16 cellular contexts compared by ENCODE assay signal in genomic region chr2:27273123-27273522, GRCh38. TPM values are rescaled to one million over a fixed set of nuclear protein-coding genes. Genes with fewer than 3 reads are reported as not detected.
A peak's percentile ranks its signal among the peaks of the same experiment; 100 is the strongest.
DNase-seq lines count a peak whose midpoint lies in the region; ATAC-seq and TF ChIP-seq lines count a peak whose summit lies in the region.
"Had no signal": no experiment of that assay in that cellular context is flagged by ENCODE, and none has a peak within 500 bp of the region (broad histone marks: within the 10 kb centered on the region; RNA-seq: fewer than 3 reads in every experiment).

No MANE protein-coding gene starts in this region.

- no peaks in the 10 kb centered on the region for H3K36me3 ChIP-seq in left ventricle myocardium inferior
- H3K36me3 ChIP-seq: HAP-1 had no signal

- intact Hi-C loops in Right ventricle myocardium superior (cut with DNase I) = no loop called here
- intact Hi-C loops in cardiac septum (cut with DNase I) = loop anchor here (10.0 kb wide), 1 partner anchor 298 kb away; the partner anchor contains the start of gene MAPRE3
- intact Hi-C loops in left ventricle myocardium inferior (cut with micrococcal nuclease) = no loop called here
- intact Hi-C loops in posterior vena cava (cut with DNase I) = no loop called here

- no peaks in the 10 kb centered on the region for H3K36me3 Mint-ChIP-seq in activated naive CD8-positive, alpha-beta T cell treated with anti-CD3 and anti-CD28 coated beads, Interleukin-2, amount 50 U/mL, for 24 hours (ENCODE audit: low read depth)
- H3K36me3 Mint-ChIP-seq: CD4-positive, alpha-beta memory T cell had no signal

- H3K4me3 Mint-ChIP-seq in activated naive CD8-positive, alpha-beta T cell treated with anti-CD3 and anti-CD28 coated beads, Interleukin-2, amount 50 U/mL, for 24 hours = no peak overlapping the region
- H3K4me3 Mint-ChIP-seq: B cell; CD4-positive, alpha-beta memory T cell had no signal

- DNase-seq in Right ventricle myocardium superior = no peak
- DNase-seq in cardiac septum (ENCODE audit: low spot score) = no peak
- no peak for DNase-seq in left ventricle myocardium inferior
- peak; percentile 16 for DNase-seq in posterior vena cava (ENCODE audit: low spot score)
- no peak for DNase-seq in activated naive CD8-positive, alpha-beta T cell treated with anti-CD3 and anti-CD28 coated beads, Interleukin-2, amount 50 U/mL, for 24 hours
- DNase-seq in activated gamma-delta T cell (lab: John Stamatoyannopoulos, UW) = no peak
- DNase-seq: ACHN; C1 segment of cervical spinal cord; CD4-positive, alpha-beta memory T cell; DMS79 had no signal

- no peaks in the 10 kb centered on the region for H3K4me1 Mint-ChIP-seq in activated naive CD8-positive, alpha-beta T cell treated with anti-CD3 and anti-CD28 coated beads, Interleukin-2, amount 50 U/mL, for 24 hours
- H3K4me1 Mint-ChIP-seq: B cell; CD4-positive, alpha-beta memory T cell had no signal

- peaks cover 15% of the 10 kb centered on the region for H3K27me3 Mint-ChIP-seq in activated naive CD8-positive, alpha-beta T cell treated with anti-CD3 and anti-CD28 coated beads, Interleukin-2, amount 50 U/mL, for 24 hours

- H3K4me3 ChIP-seq in left ventricle myocardium inferior = no peak overlapping the region
- H3K4me3 ChIP-seq: HAP-1 had no signal

- H3K27ac Mint-ChIP-seq in activated naive CD8-positive, alpha-beta T cell treated with anti-CD3 and anti-CD28 coated beads, Interleukin-2, amount 50 U/mL, for 24 hours = no peak overlapping the region
- H3K27ac Mint-ChIP-seq: B cell; CD4-positive, alpha-beta memory T cell had no signal

- ATAC-seq in Right ventricle myocardium superior (ENCODE audit: poor library complexity) (peak; percentile 4), GM21576 (IDR thresholded peaks at IDR 0.05; ENCODE audit: unreplicated experiment) (no peak)
- ATAC-seq in activated naive CD8-positive, alpha-beta T cell treated with anti-CD3 and anti-CD28 coated beads, Interleukin-2, amount 50 U/mL, for 24 hours = no peak

- no peaks in the 10 kb centered on the region for H3K9me3 Mint-ChIP-seq in activated naive CD8-positive, alpha-beta T cell treated with anti-CD3 and anti-CD28 coated beads, Interleukin-2, amount 50 U/mL, for 24 hours

- no peak for TF ChIP-seq CTCF in left ventricle myocardium inferior (IDR thresholded peaks at IDR 0.05; ENCODE audit: borderline replicate concordance)

- peaks cover 46% of the 10 kb centered on the region for H3K4me1 ChIP-seq in left ventricle myocardium inferior
- H3K4me1 ChIP-seq: HAP-1 had no signal

- peak overlapping the region; percentile 86 for H3K27ac ChIP-seq in left ventricle myocardium inferior (replicated peaks)

- peaks cover 13% of the 10 kb centered on the region for H3K27me3 ChIP-seq in left ventricle myocardium inferior (ENCODE audit: low read depth)

- no peaks in the 10 kb centered on the region for H3K9me3 ChIP-seq in left ventricle myocardium inferior (replicated peaks)
- H3K9me3 ChIP-seq: HAP-1 had no signal

RNA-seq across cellular contexts. Expression of gene DNAJC5G, which starts 2.1 kb away (rescaled TPM):
- 2.3 TPM for total RNA-seq in Right ventricle myocardium superior
- total RNA-seq in cardiac septum = 1.6 TPM
- total RNA-seq in left ventricle myocardium inferior = 1.2 TPM
- total RNA-seq in posterior vena cava = 1 to 10 TPM in 1 of 2 donors, under 1 TPM in 1; 0.19 to 1.0 TPM
- total RNA-seq: A172; B cell; CD4-positive, alpha-beta memory T cell; G401; HepG2 had no signal

RNA-seq across cellular contexts. Expression of gene TRIM54, which starts 9.1 kb away (rescaled TPM):
- total RNA-seq in Right ventricle myocardium superior (301 TPM), cardiac septum (218 TPM), left ventricle myocardium inferior (285 TPM), posterior vena cava (under 1 TPM; 0.32 to 0.52 TPM)
- total RNA-seq: B cell, G401 had no signal

RNA-seq across cellular contexts. Expression of gene SLC30A3, which starts 10.3 kb away (rescaled TPM):
- total RNA-seq in Right ventricle myocardium superior (10.4 TPM), cardiac septum (10.2 TPM), left ventricle myocardium inferior (5.9 TPM), posterior vena cava (1 to 10 TPM in 1 of 2 donors, under 1 TPM in 1; 0.24 to 1.4 TPM)
- total RNA-seq: B cell; CD4-positive, alpha-beta memory T cell had no signal

RNA-seq across cellular contexts. Expression of gene UCN, which starts 35.1 kb away (rescaled TPM):
- total RNA-seq in Right ventricle myocardium superior (0.59 TPM), cardiac septum (2.1 TPM), left ventricle myocardium inferior (1.5 TPM), posterior vena cava (1 to 10 TPM in 1 of 2 donors, under 1 TPM in 1; 0.95 to 1.2 TPM)
- total RNA-seq: G401 had no signal

RNA-seq across cellular contexts. Expression of gene MPV17, which starts 49.8 kb away (rescaled TPM):
- 37.2 TPM for total RNA-seq in Right ventricle myocardium superior
- 69.3 TPM for total RNA-seq in cardiac septum
- 59.2 TPM for total RNA-seq in left ventricle myocardium inferior
- 10 to 100 TPM; 59.3 to 69.0 TPM for total RNA-seq in posterior vena cava

Comparison
In these comparisons a context has a peak if more than half of its experiments do, and no peak if none do; other contexts are left out.
1. RNA of gene TRIM54, which starts 9.1 kb away (total RNA-seq): 301 TPM in Right ventricle myocardium superior (single experiment), 285 TPM in left ventricle myocardium inferior (single experiment) and 218 TPM in cardiac septum (single experiment); 0.32 to 0.52 TPM in posterior vena cava; every median in the first group is over 100 times any median in the second.